ENCODE assay signal across 8 cellular contexts in the genomic region with DNA sequence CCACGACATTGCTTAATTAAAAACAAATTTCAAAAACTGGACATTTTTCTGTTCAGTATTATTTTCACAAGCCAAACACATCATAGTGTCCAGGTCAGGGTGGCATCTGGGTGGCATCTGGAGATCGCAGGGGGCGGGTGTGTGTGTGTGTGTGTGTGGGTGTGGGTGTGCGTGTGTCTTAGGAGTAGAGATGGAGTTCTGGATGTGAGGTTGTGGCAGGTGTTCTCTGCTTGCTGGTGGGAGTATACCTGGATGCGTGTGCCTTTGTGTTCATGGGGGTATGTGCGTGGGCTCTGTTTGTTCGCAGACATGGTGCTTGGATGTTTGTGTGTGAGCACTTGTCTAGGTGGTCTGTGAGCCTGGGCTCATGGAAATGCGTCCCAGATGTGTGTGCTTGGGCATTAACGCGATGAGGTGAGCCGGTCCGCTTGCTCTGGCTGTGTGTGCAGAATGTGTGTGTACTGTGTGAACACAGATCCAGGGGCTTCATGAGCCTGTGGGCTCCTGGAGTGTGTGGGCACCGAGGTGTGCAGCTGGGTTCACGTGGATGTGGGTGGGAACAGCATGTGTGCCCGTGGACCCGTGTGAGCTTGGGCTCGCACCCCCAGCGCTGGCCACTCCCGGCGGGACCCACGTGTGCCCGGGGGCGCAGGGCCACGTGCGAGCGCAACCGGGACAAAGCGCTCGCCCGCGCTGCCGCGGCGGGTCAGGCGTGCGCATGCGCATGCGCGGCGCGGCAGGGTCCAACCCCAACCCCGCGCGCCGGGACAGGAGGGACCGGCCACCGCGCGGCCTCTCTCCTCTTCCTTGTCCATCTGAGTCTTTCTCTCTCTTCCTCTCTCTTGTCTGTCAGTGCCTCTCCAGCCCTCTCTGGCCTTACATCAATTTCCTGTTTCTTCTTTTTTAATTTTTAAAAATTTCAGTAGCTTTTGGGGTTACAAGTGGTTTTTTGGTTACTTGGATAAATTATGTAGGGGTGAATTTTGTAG.
DNase-seq lines count a peak whose midpoint lies in the region; ATAC-seq lines count a peak whose summit lies in the region.

No MANE protein-coding gene starts in this region.

- H3K23ac ChIP-seq in mesendoderm (ENCODE audit: low read length), result peak overlapping the region; percentile 72

- no peak overlapping the region for H3K4ac ChIP-seq in mesendoderm (ENCODE audit: low read depth, low read length)

- peak overlapping the region; percentile 77 for H3K9ac ChIP-seq in mesendoderm (ENCODE audit: low read length)

- H3K4me1 ChIP-seq in mesendoderm (ENCODE audit: control insufficient read depth, low read depth, low read length), result no peaks in the 10 kb centered on the region

- no peaks in the 10 kb centered on the region for H3K9me3 Mint-ChIP-seq in activated CD4-positive, alpha-beta T cell treated with anti-CD3 and anti-CD28 coated beads for 36 hours (ENCODE audit: low read depth)
- H3K9me3 Mint-ChIP-seq in T-helper 2 cell treated with Interferon-gamma antibody and Interleukin-4, amounts not matched to agents 5 μg/mL and 100 μg/mL, for 36 hours, result no peaks in the 10 kb centered on the region
- H3K9me3 Mint-ChIP-seq in dendritic cell treated with granulocyte-macrophage colony-stimulating factor and Interleukin-4, amounts not matched to agents 40 ng/mL and 50 ng/mL, for 4 days, result no peaks in the 10 kb centered on the region
- H3K9me3 Mint-ChIP-seq in stimulated activated effector memory CD8-positive, alpha-beta T cell treated with anti-CD3 and anti-CD28 coated beads, Interleukin-12 subunit alpha, Interleukin-12 subunit beta, amount 100 ng/mL, for 72 hours, result no peaks in the 10 kb centered on the region

- no peaks in the 10 kb centered on the region for H3K36me3 Mint-ChIP-seq in activated CD4-positive, alpha-beta T cell treated with anti-CD3 and anti-CD28 coated beads for 36 hours (ENCODE audit: low read depth)
- H3K36me3 Mint-ChIP-seq in T-helper 2 cell treated with Interferon-gamma antibody and Interleukin-4, amounts not matched to agents 5 μg/mL and 100 μg/mL, for 36 hours (ENCODE audit: low read depth), result no peaks in the 10 kb centered on the region
- H3K36me3 Mint-ChIP-seq in dendritic cell treated with granulocyte-macrophage colony-stimulating factor and Interleukin-4, amounts not matched to agents 40 ng/mL and 50 ng/mL, for 4 days (ENCODE audit: low read depth), result peaks cover 41% of the 10 kb centered on the region
- peaks cover 7% of the 10 kb centered on the region for H3K36me3 Mint-ChIP-seq in stimulated activated effector memory CD8-positive, alpha-beta T cell treated with anti-CD3 and anti-CD28 coated beads, Interleukin-12 subunit alpha, Interleukin-12 subunit beta, amount 100 ng/mL, for 72 hours

- H2AK5ac ChIP-seq in mesendoderm (ENCODE audit: low read length), result no peak overlapping the region

- peak overlapping the region; percentile 10 for H3K27ac Mint-ChIP-seq in activated CD4-positive, alpha-beta T cell treated with anti-CD3 and anti-CD28 coated beads for 36 hours
- peak overlapping the region; percentile 36 for H3K27ac Mint-ChIP-seq in T-helper 2 cell treated with Interferon-gamma antibody and Interleukin-4, amounts not matched to agents 5 μg/mL and 100 μg/mL, for 36 hours
- H3K27ac Mint-ChIP-seq in dendritic cell treated with granulocyte-macrophage colony-stimulating factor and Interleukin-4, amounts not matched to agents 40 ng/mL and 50 ng/mL, for 4 days, result no peak overlapping the region
- no peak overlapping the region for H3K27ac Mint-ChIP-seq in stimulated activated effector memory CD8-positive, alpha-beta T cell treated with anti-CD3 and anti-CD28 coated beads, Interleukin-12 subunit alpha, Interleukin-12 subunit beta, amount 100 ng/mL, for 72 hours

- no peak overlapping the region for H2BK5ac ChIP-seq in mesendoderm (ENCODE audit: low read length)

- no peak overlapping the region for H3K27ac ChIP-seq in mesendoderm (ENCODE audit: low read depth, low read length)

- peak; percentile 78 for ATAC-seq in activated CD4-positive, alpha-beta T cell treated with anti-CD3 and anti-CD28 coated beads for 36 hours
- peak; percentile 71 for ATAC-seq in stimulated activated effector memory CD8-positive, alpha-beta T cell treated with anti-CD3 and anti-CD28 coated beads, Interleukin-12 subunit alpha, Interleukin-12 subunit beta, amount 100 ng/mL, for 72 hours
- ATAC-seq in HG03175 (IDR thresholded peaks at IDR 0.05; ENCODE audit: unreplicated experiment), result no peak

- DNase-seq in activated CD4-positive, alpha-beta T cell treated with anti-CD3 and anti-CD28 coated beads for 36 hours, result peak; percentile 61
- DNase-seq in activated CD4-positive, alpha-beta T cell treated with anti-CD3 and anti-CD28 coated beads for 1 hour, result no peak
- DNase-seq in KBM-7 (peak; percentile 58), mesendoderm (no peak)
- peak; percentile 49 for DNase-seq in T-helper 2 cell treated with Interferon-gamma antibody and Interleukin-4, amounts not matched to agents 5 μg/mL and 100 μg/mL, for 36 hours (ENCODE audit: low spot score)
- peak in 1 of 2 donors; percentile 31 for DNase-seq in stimulated activated effector memory CD8-positive, alpha-beta T cell treated with anti-CD3 and anti-CD28 coated beads, Interleukin-12 subunit alpha, Interleukin-12 subunit beta, amount 100 ng/mL, for 72 hours (ENCODE audit: low spot score in 2 of 2)

- peak overlapping the region; percentile 64 for H3K4me2 ChIP-seq in mesendoderm (ENCODE audit: low read length)

- WGBS in mesendoderm (ENCODE audit: extremely low coverage, insufficient coverage, low lambda C conversion rate), result no CpG with 5 or more reads among the region's 49 CpGs

- peaks cover 26% of the 10 kb centered on the region for H3K27me3 Mint-ChIP-seq in activated CD4-positive, alpha-beta T cell treated with anti-CD3 and anti-CD28 coated beads for 36 hours
- peaks cover 28% of the 10 kb centered on the region for H3K27me3 Mint-ChIP-seq in T-helper 2 cell treated with Interferon-gamma antibody and Interleukin-4, amounts not matched to agents 5 μg/mL and 100 μg/mL, for 36 hours (ENCODE audit: low read depth)
- peaks cover 35% of the 10 kb centered on the region for H3K27me3 Mint-ChIP-seq in dendritic cell treated with granulocyte-macrophage colony-stimulating factor and Interleukin-4, amounts not matched to agents 40 ng/mL and 50 ng/mL, for 4 days

- H3K56ac ChIP-seq in mesendoderm (ENCODE audit: low read length), result peak overlapping the region; percentile 65

- CTCF ChIA-PET in activated CD4-positive, alpha-beta T cell treated with anti-CD3 and anti-CD28 coated beads for 36 hours (lab: Charles Lee), result interaction anchor here (0.6 kb wide), 1 partner anchor 71 kb away, joined by 4 read pairs; no protein-coding TSS in a partner anchor

- no peak overlapping the region for H3K18ac ChIP-seq in mesendoderm (ENCODE audit: low read length)

- H3K4me3 ChIP-seq in mesendoderm (ENCODE audit: low read length), result no peak overlapping the region

- no peak overlapping the region for H2BK120ac ChIP-seq in mesendoderm (ENCODE audit: low read depth, low read length)

- H4K5ac ChIP-seq in mesendoderm (ENCODE audit: low read length), result no peak overlapping the region

- H3K4me1 Mint-ChIP-seq in activated CD4-positive, alpha-beta T cell treated with anti-CD3 and anti-CD28 coated beads for 36 hours, result peaks cover 12% of the 10 kb centered on the region
- peaks cover 8% of the 10 kb centered on the region for H3K4me1 Mint-ChIP-seq in T-helper 2 cell treated with Interferon-gamma antibody and Interleukin-4, amounts not matched to agents 5 μg/mL and 100 μg/mL, for 36 hours (ENCODE audit: low read depth)
- H3K4me1 Mint-ChIP-seq in dendritic cell treated with granulocyte-macrophage colony-stimulating factor and Interleukin-4, amounts not matched to agents 40 ng/mL and 50 ng/mL, for 4 days (ENCODE audit: low read depth), result peaks cover 34% of the 10 kb centered on the region
- peaks cover 30% of the 10 kb centered on the region for H3K4me1 Mint-ChIP-seq in stimulated activated effector memory CD8-positive, alpha-beta T cell treated with anti-CD3 and anti-CD28 coated beads, Interleukin-12 subunit alpha, Interleukin-12 subunit beta, amount 100 ng/mL, for 72 hours

- intact Hi-C loops in activated CD4-positive, alpha-beta T cell treated with anti-CD3 and anti-CD28 coated beads for 36 hours (cut with DNase I, micrococcal nuclease), result loop anchor here in 1 of 2 experiments (5.0 kb wide), 1 partner anchor 121 kb away; a partner anchor contains a TSS
- intact Hi-C loops in dendritic cell treated with granulocyte-macrophage colony-stimulating factor and Interleukin-4, amounts not matched to agents 40 ng/mL and 50 ng/mL, for 4 days (cut with micrococcal nuclease), result no loop called here

- POLR2A ChIA-PET in activated CD4-positive, alpha-beta T cell treated with anti-CD3 and anti-CD28 coated beads for 36 hours (lab: Charles Lee), result interaction anchor here (0.5 kb wide), 1 partner anchor 136 kb away, joined by 4 read pairs; no protein-coding TSS in a partner anchor

- peaks cover under 1% of the 10 kb centered on the region for H3K36me3 ChIP-seq in mesendoderm (ENCODE audit: control insufficient read depth, insufficient read depth, low read length)

- H2BK15ac ChIP-seq in mesendoderm (replicated peaks; ENCODE audit: low read depth), result no peak overlapping the region

- in situ Hi-C loops in KBM-7 (cut with MboI; ENCODE audit: low pct_unique_long_range_greater_than_20kb, low sequenced_read_pairs), result loop anchor here (10.0 kb wide), 1 partner anchor 118 kb away; a partner anchor contains a TSS

- H3K27me3 ChIP-seq in mesendoderm (ENCODE audit: insufficient read depth, low read length, poor library complexity), result no peaks in the 10 kb centered on the region

- peak overlapping the region; percentile 35 for H3K4me3 Mint-ChIP-seq in activated CD4-positive, alpha-beta T cell treated with anti-CD3 and anti-CD28 coated beads for 36 hours
- H3K4me3 Mint-ChIP-seq in T-helper 2 cell treated with Interferon-gamma antibody and Interleukin-4, amounts not matched to agents 5 μg/mL and 100 μg/mL, for 36 hours, result peak overlapping the region; percentile 66
- H3K4me3 Mint-ChIP-seq in dendritic cell treated with granulocyte-macrophage colony-stimulating factor and Interleukin-4, amounts not matched to agents 40 ng/mL and 50 ng/mL, for 4 days, result peak overlapping the region; percentile 65
- H3K4me3 Mint-ChIP-seq in stimulated activated effector memory CD8-positive, alpha-beta T cell treated with anti-CD3 and anti-CD28 coated beads, Interleukin-12 subunit alpha, Interleukin-12 subunit beta, amount 100 ng/mL, for 72 hours, result peak overlapping the region; percentile 63

- H4K8ac ChIP-seq in mesendoderm (ENCODE audit: low read depth, low read length), result no peak overlapping the region

- H3K79me1 ChIP-seq in mesendoderm (ENCODE audit: low read length), result no peaks in the 10 kb centered on the region

- H3K79me2 ChIP-seq in mesendoderm (ENCODE audit: control insufficient read depth, insufficient read depth, low read length), result no peaks in the 10 kb centered on the region

Comparison
In these comparisons a context has a peak if more than half of its experiments do, and no peak if none do; other contexts are left out.
1. DNase-seq: peak in activated CD4-positive, alpha-beta T cell treated with anti-CD3 and anti-CD28 coated beads for 36 hours (single experiment), KBM-7 (single experiment) and T-helper 2 cell treated with Interferon-gamma antibody and Interleukin-4, amounts not matched to agents 5 μg/mL and 100 μg/mL, for 36 hours (single experiment); none in activated CD4-positive, alpha-beta T cell treated with anti-CD3 and anti-CD28 coated beads for 1 hour (single experiment) and mesendoderm (single experiment).
2. H3K27ac Mint-ChIP-seq: peak in activated CD4-positive, alpha-beta T cell treated with anti-CD3 and anti-CD28 coated beads for 36 hours (single experiment) and T-helper 2 cell treated with Interferon-gamma antibody and Interleukin-4, amounts not matched to agents 5 μg/mL and 100 μg/mL, for 36 hours (single experiment); none in dendritic cell treated with granulocyte-macrophage colony-stimulating factor and Interleukin-4, amounts not matched to agents 40 ng/mL and 50 ng/mL, for 4 days (single experiment) and stimulated activated effector memory CD8-positive, alpha-beta T cell treated with anti-CD3 and anti-CD28 coated beads, Interleukin-12 subunit alpha, Interleukin-12 subunit beta, amount 100 ng/mL, for 72 hours (single experiment).
3. Peak in every context shown above with its lines, with median percentiles within 50 percentile points of each other: H3K4me3 Mint-ChIP-seq.